1 cellular context compared by ENCODE assay signal in the genomic region with DNA sequence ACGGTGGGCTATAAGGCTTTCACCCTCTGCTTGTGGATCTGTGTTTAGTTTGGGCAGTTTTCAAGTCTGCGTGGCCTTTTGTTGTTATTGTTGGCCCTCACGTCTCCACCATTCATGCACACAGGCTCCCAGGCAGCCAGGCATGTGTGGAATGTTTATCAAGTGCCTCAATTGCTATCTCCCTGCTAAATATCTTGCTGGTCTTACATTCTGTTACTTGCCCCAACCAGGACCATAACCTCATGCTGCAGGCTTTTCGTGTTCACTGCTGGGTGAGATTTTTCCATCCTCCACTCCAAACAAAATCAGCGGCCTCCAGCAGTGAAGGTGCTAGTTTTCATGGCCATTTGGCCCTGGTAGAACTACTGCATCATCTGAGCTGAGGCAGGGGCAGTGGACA.
TF ChIP-seq lines count a peak whose summit lies in the region.

No MANE protein-coding gene starts in this region.

TF ChIP-seq in GM12878, 131 proteins besides CTCF, POLR2A, EP300 and RAD21 (continued from another document):
- TF ChIP-seq, protein P1, sequence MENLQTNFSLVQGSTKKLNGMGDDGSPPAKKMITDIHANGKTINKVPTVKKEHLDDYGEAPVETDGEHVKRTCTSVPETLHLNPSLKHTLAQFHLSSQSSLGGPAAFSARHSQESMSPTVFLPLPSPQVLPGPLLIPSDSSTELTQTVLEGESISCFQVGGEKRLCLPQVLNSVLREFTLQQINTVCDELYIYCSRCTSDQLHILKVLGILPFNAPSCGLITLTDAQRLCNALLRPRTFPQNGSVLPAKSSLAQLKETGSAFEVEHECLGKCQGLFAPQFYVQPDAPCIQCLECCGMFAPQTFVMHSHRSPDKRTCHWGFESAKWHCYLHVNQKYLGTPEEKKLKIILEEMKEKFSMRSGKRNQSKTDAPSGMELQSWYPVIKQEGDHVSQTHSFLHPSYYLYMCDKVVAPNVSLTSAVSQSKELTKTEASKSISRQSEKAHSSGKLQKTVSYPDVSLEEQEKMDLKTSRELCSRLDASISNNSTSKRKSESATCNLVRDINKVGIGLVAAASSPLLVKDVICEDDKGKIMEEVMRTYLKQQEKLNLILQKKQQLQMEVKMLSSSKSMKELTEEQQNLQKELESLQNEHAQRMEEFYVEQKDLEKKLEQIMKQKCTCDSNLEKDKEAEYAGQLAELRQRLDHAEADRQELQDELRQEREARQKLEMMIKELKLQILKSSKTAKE (IDR thresholded peaks at IDR 0.05; ENCODE audit: low read depth, poor library complexity, severe bottlenecking): no peak
- no peak for TF ChIP-seq MEF2A (IDR thresholded peaks at IDR 0.05; ENCODE audit: insufficient read depth, low read depth, low read length)
- TF ChIP-seq, protein P2, sequence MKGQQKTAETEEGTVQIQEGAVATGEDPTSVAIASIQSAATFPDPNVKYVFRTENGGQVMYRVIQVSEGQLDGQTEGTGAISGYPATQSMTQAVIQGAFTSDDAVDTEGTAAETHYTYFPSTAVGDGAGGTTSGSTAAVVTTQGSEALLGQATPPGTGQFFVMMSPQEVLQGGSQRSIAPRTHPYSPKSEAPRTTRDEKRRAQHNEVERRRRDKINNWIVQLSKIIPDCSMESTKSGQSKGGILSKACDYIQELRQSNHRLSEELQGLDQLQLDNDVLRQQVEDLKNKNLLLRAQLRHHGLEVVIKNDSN (IDR thresholded peaks at IDR 0.05; ENCODE audit: borderline replicate concordance, extremely low read length, insufficient read depth, low read depth, low read length): no peak
- TF ChIP-seq EGR1 (IDR thresholded peaks at IDR 0.05; ENCODE audit: borderline replicate concordance in 1 of 2, low read depth in 2 of 2, low read length in 2 of 2): no peak
- no peak for TF ChIP-seq IRF4 (IDR thresholded peaks at IDR 0.05; ENCODE audit: low read depth, low read length)
- no peak for TF ChIP-seq STAT3 (IDR thresholded peaks at IDR 0.05; ENCODE audit: low read depth, low read length)
- TF ChIP-seq ZSCAN29 (IDR thresholded peaks at IDR 0.05): no peak
- TF ChIP-seq YBX1 (IDR thresholded peaks at IDR 0.05): no peak
- no peak for TF ChIP-seq SUZ12 (IDR thresholded peaks at IDR 0.05; ENCODE audit: unreplicated experiment)
- TF ChIP-seq KDM1A (IDR thresholded peaks at IDR 0.05; ENCODE audit: borderline replicate concordance): no peak
- no peak for TF ChIP-seq EED (IDR thresholded peaks at IDR 0.05; ENCODE audit: low read depth)
- no peak for TF ChIP-seq DPF2 (IDR thresholded peaks at IDR 0.05)
- TF ChIP-seq NRF1 (conservative IDR thresholded peaks at IDR 0.05; ENCODE audit: low read depth, low read length): no peak
- TF ChIP-seq RB1 (IDR thresholded peaks at IDR 0.05; ENCODE audit: borderline replicate concordance): no peak
- TF ChIP-seq POLR2AphosphoS5 (IDR thresholded peaks at IDR 0.05; ENCODE audit: low read length): no peak
- TF ChIP-seq FOXK2 (IDR thresholded peaks at IDR 0.05): no peak
- TF ChIP-seq POLR2AphosphoS2 (IDR thresholded peaks at IDR 0.05; ENCODE audit: low read depth, low read length): no peak
- no peak for TF ChIP-seq ZBED1 (IDR thresholded peaks at IDR 0.05; ENCODE audit: borderline replicate concordance)
- TF ChIP-seq RFX5 (IDR thresholded peaks at IDR 0.05; ENCODE audit: low read depth, low read length): no peak
